In genomic region chr1:241532864-241533263, GRCh38 we compare ENCODE assay signal across 9 cellular contexts. TPM values are rescaled to one million over a fixed set of nuclear protein-coding genes. Genes with fewer than 3 reads are reported as not detected.
A peak's percentile ranks its signal among the peaks of the same experiment; 100 is the strongest.
DNase-seq lines count a peak whose midpoint lies in the region; ATAC-seq, FAIRE-seq and TF ChIP-seq lines count a peak whose summit lies in the region.
"Had no signal": no experiment of that assay in that cellular context is flagged by ENCODE, and none has a peak within 500 bp of the region (broad histone marks: within the 10 kb centered on the region; RNA-seq: fewer than 3 reads in every experiment).

No MANE protein-coding gene starts in this region.

- no peak overlapping the region for H3K4me3 ChIP-seq in lower leg skin (ENCODE audit: low read depth, poor library complexity, severe bottlenecking)

- H3K27ac Mint-ChIP-seq in immature natural killer cell, result no peak overlapping the region

- TF ChIP-seq POLR2A in GM12891 (IDR thresholded peaks at IDR 0.05; ENCODE audit: low read depth, low read length) (0 out of 2 replicates have a peak, but pooled peaks have one; percentile 79), lower leg skin (IDR thresholded peaks at IDR 0.05) (no peak)

- peak overlapping the region; percentile 5 to 44 (median 14) for H3K4me3 Mint-ChIP-seq in immature natural killer cell

- H3K36me3 Mint-ChIP-seq in immature natural killer cell, result no peaks in the 10 kb centered on the region

- peaks cover 6 to 14% of the 10 kb centered on the region in 2 donors for H3K4me1 Mint-ChIP-seq in immature natural killer cell

- FAIRE-seq in GM12891 (lab: Jason Lieb, UNC), result peak; percentile 90

- H3K9me3 Mint-ChIP-seq in immature natural killer cell, result no peaks in the 10 kb centered on the region

- no peak for TF ChIP-seq CTCF in lower leg skin (IDR thresholded peaks at IDR 0.05)

- peaks cover 0 to 11% (median 3%) of the 10 kb centered on the region in 3 donors for H3K27me3 Mint-ChIP-seq in immature natural killer cell (ENCODE audit: low read depth in 3 of 3)

- peak; percentile 57 for ATAC-seq in GM19467 (IDR thresholded peaks at IDR 0.05; ENCODE audit: unreplicated experiment)
- ATAC-seq in HG03159 (IDR thresholded peaks at IDR 0.05; ENCODE audit: unreplicated experiment), result peak; percentile 63

- 75 to 86% methylated on average over 7 of the region's 7 CpGs for WGBS in lower leg skin, 2 donors

- intact Hi-C loops in lower leg skin (cut with DNase I; ENCODE audit: low total_unique reads), result no loop called here

- DNase-seq in GM12891 (ENCODE audit: insufficient read length, low spot score) (no peak), immature natural killer cell (no peak), NCI-H1105 (lab: John Stamatoyannopoulos, UW) (no peak), amygdala (lab: John Stamatoyannopoulos, UW) (no peak), hypothalamus (lab: John Stamatoyannopoulos, UW) (no peak), lower leg skin (ENCODE audit: low spot score in 2 of 2) (no peak)
- DNase-seq: NCI-H2107 had no signal

TF ChIP-seq in GM12891, 5 proteins besides CTCF, POLR2A, EP300 and RAD21:
- TF ChIP-seq TAF1 (IDR thresholded peaks at IDR 0.05; ENCODE audit: low read depth, low read length) (no peak), POLR2AphosphoS5 (IDR thresholded peaks at IDR 0.05; ENCODE audit: low read depth, low read length) (peak; percentile 68)

RNA-seq across cellular contexts. Expression of gene KMO, which starts 0.7 kb away (rescaled TPM):
- 7.0 TPM for polyA plus RNA-seq in GM12891 (2012; ENCODE audit: low read depth, missing spikeins)
- polyA plus RNA-seq in immature natural killer cell, result not detected
- total RNA-seq in lower leg skin, result under 1 TPM in 3 of 4 donors, not detected in 1; 0.13 to 0.51 (median 0.15) TPM

RNA-seq across cellular contexts. Expression of gene FH, which starts 13.3 kb away (rescaled TPM):
- polyA plus RNA-seq in GM12891 (2012; ENCODE audit: low read depth, missing spikeins), result 88.6 TPM
- polyA plus RNA-seq in immature natural killer cell, result 10 to 100 TPM; 27.8 to 33.4 (median 28.5) TPM
- 10 to 100 TPM; 37.2 to 65.8 (median 45.2) TPM for total RNA-seq in lower leg skin
